ENCODE assay signal across 8 cellular contexts in genomic region chr13:41061914-41062837, GRCh38. TPM values are rescaled to one million over a fixed set of nuclear protein-coding genes. Genes with fewer than 3 reads are reported as not detected.
A peak's percentile ranks its signal among the peaks of the same experiment; 100 is the strongest.
DNase-seq lines count a peak whose midpoint lies in the region; ATAC-seq and TF ChIP-seq lines count a peak whose summit lies in the region.

No MANE protein-coding gene starts in this region.

- peak overlapping the region; percentile 92 for H2AFZ ChIP-seq in neuron (ENCODE audit: low read depth, low read length)

- peak; percentile 75 for DNase-seq in GM03348 (ENCODE audit: low spot score)
- DNase-seq in HT1080 (ENCODE audit: low read depth): peak; percentile 76
- DNase-seq in fibroblast of pulmonary artery (ENCODE audit: low read depth): peak; percentile 80
- no peak for DNase-seq in RPMI8226
- no peak for DNase-seq in activated CD4-positive, alpha-beta T cell treated with anti-CD3 and anti-CD28 coated beads, Interleukin-2, amount 50 U/mL, for 1 hour

- peaks cover 20% of the 10 kb centered on the region for H3K4me1 ChIP-seq in neuron (ENCODE audit: insufficient read depth, low read length)

- no peaks in the 10 kb centered on the region for H3K9me3 ChIP-seq in neuron (ENCODE audit: low read length)

- peak overlapping the region; percentile 74 for H3K4me3 ChIP-seq in WI38 (ENCODE audit: low read depth, low read length)
- peak overlapping the region; percentile 85 for H3K4me3 ChIP-seq in fibroblast of pulmonary artery (replicated peaks; ENCODE audit: low read depth, low read length)
- peak overlapping the region; percentile 94 for H3K4me3 ChIP-seq in neuron (ENCODE audit: low read length)

- H3K36me3 ChIP-seq in neuron (ENCODE audit: insufficient read depth, low read length): peaks cover 27% of the 10 kb centered on the region

- TF ChIP-seq CTCF in WI38 (IDR thresholded peaks at IDR 0.05; ENCODE audit: low read depth, low read length): no peak
- no peak for TF ChIP-seq CTCF in fibroblast of pulmonary artery (IDR thresholded peaks at IDR 0.05; ENCODE audit: low read length, missing control alignments)

- no peaks in the 10 kb centered on the region for H3K27me3 ChIP-seq in neuron (ENCODE audit: insufficient read depth, low read length)

- peak; percentile 35 for ATAC-seq in GM21515 (IDR thresholded peaks at IDR 0.05; ENCODE audit: unreplicated experiment)

RNA-seq across cellular contexts. Expression of gene WBP4, which starts 0.9 kb away (rescaled TPM):
- total RNA-seq in HT1080 (2014; rRNA removed; shearing (Covaris generic)): 10.5 and 11.4 TPM in 2 replicates
- 12.3 and 13.1 TPM in 2 replicates for polyA plus RNA-seq in HT1080 (2015; cell fraction: cytosol; rRNA removed)
- 10.1 and 13.1 TPM in 2 replicates for polyA plus RNA-seq in HT1080 (2015; cell fraction: nucleus; rRNA removed)

RNA-seq across cellular contexts. Expression of gene ELF1, which starts 43.1 kb away (rescaled TPM):
- 13.4 and 31.1 TPM in 2 replicates for total RNA-seq in HT1080 (2014; rRNA removed; shearing (Covaris generic))
- polyA plus RNA-seq in HT1080 (2015; cell fraction: cytosol; rRNA removed): 18.3 and 24.8 TPM in 2 replicates
- polyA plus RNA-seq in HT1080 (2015; cell fraction: nucleus; rRNA removed): 37.8 and 40.7 TPM in 2 replicates

Comparison
In these comparisons a context has a peak if more than half of its experiments do, and no peak if none do; other contexts are left out.
1. DNase-seq: peak in GM03348 (single experiment), HT1080 (single experiment) and fibroblast of pulmonary artery (single experiment); none in RPMI8226 (single experiment) and activated CD4-positive, alpha-beta T cell treated with anti-CD3 and anti-CD28 coated beads, Interleukin-2, amount 50 U/mL, for 1 hour (single experiment).
2. Peak in every context shown above with its lines, with median percentiles within 50 percentile points of each other: H3K4me3 ChIP-seq.